18 cellular contexts compared by ENCODE assay signal in the genomic region with DNA sequence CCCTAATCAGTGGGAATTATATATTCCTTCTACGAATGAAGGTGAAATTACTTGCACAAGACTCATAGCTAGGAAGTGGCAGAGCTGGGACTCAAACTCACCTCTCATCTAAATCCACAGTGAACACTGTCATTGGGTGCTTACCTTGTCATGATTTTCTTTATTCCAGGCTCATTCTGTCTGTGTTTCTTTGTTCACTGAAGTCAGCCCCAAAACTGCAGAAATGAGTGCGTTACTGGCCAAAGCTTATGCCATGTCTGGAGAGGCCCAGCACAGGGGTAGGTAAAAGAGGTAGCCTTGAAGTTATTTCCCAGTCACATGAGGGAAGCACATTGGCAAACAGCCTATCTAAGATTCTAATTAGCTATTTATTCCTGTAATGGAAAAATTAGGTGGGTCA. TPM values are rescaled to one million over a fixed set of nuclear protein-coding genes. Genes with fewer than 3 reads are reported as not detected.
"Had no signal": no experiment of that assay in that cellular context is flagged by ENCODE, and none has a peak within 500 bp of the region (broad histone marks: within the 10 kb centered on the region; RNA-seq: fewer than 3 reads in every experiment).

No MANE protein-coding gene starts in this region.

- H3K9me3 Mint-ChIP-seq: dendritic cell treated with granulocyte-macrophage colony-stimulating factor and Interleukin-4, amounts not matched to agents 40 ng/mL and 50 ng/mL, for 4 days; natural killer cell; stimulated activated memory B cell treated with anti-CD40 and anti-IgM and Interleukin-4, amounts not matched to agents 10 μg/mL and 1 μg/mL and 100 μg/mL, for 72 hours; stimulated activated naive CD8-positive, alpha-beta T cell treated with anti-CD3 and anti-CD28 coated beads, Interleukin-15, Interleukin-2, amounts not matched to agents 100 ng/mL and 50 ng/mL, for 24 hours; type B pancreatic cell had no signal

- H3K4me1 Mint-ChIP-seq: natural killer cell; stimulated activated memory B cell treated with anti-CD40 and anti-IgM and Interleukin-4, amounts not matched to agents 10 μg/mL and 1 μg/mL and 100 μg/mL, for 72 hours had no signal

- H3K36me3 ChIP-seq: neural progenitor cell, ovary, spleen had no signal

- H3K9ac ChIP-seq: neural progenitor cell had no signal

- H3K27ac ChIP-seq: foreskin keratinocyte, neural progenitor cell, ovary, psoas muscle, spleen had no signal

- H3K27me3 ChIP-seq: foreskin keratinocyte, neural progenitor cell, ovary, spleen had no signal

- H3K4me3 Mint-ChIP-seq: dendritic cell treated with granulocyte-macrophage colony-stimulating factor and Interleukin-4, amounts not matched to agents 40 ng/mL and 50 ng/mL, for 4 days; natural killer cell; neural progenitor cell; stimulated activated memory B cell treated with anti-CD40 and anti-IgM and Interleukin-4, amounts not matched to agents 10 μg/mL and 1 μg/mL and 100 μg/mL, for 72 hours; stimulated activated naive CD8-positive, alpha-beta T cell treated with anti-CD3 and anti-CD28 coated beads, Interleukin-15, Interleukin-2, amounts not matched to agents 100 ng/mL and 50 ng/mL, for 24 hours; type B pancreatic cell had no signal

- H3K4me3 ChIP-seq: neural progenitor cell, ovary, psoas muscle, spleen had no signal

- H3K27me3 Mint-ChIP-seq: dendritic cell treated with granulocyte-macrophage colony-stimulating factor and Interleukin-4, amounts not matched to agents 40 ng/mL and 50 ng/mL, for 4 days; stimulated activated memory B cell treated with anti-CD40 and anti-IgM and Interleukin-4, amounts not matched to agents 10 μg/mL and 1 μg/mL and 100 μg/mL, for 72 hours; stimulated activated naive CD8-positive, alpha-beta T cell treated with anti-CD3 and anti-CD28 coated beads, Interleukin-15, Interleukin-2, amounts not matched to agents 100 ng/mL and 50 ng/mL, for 24 hours; type B pancreatic cell had no signal

- DNase-seq: foreskin keratinocyte; natural killer cell; ovary; psoas muscle; spleen; stimulated activated CD4-positive, alpha-beta T cell treated with anti-CD3 and anti-CD28 coated beads, Interleukin-15, amount 100 ng/mL, for 24 hours; stimulated activated CD4-positive, alpha-beta T cell treated with anti-CD3 and anti-CD28 coated beads, Interleukin-1b, Interleukin-23, amount 100 ng/mL, for 48 hours; stimulated activated CD4-positive, alpha-beta T cell treated with anti-CD3 and anti-CD28 coated beads, Interleukin-4, amount 100 ng/mL, for 24 hours had no signal

- H3K27ac Mint-ChIP-seq: dendritic cell treated with granulocyte-macrophage colony-stimulating factor and Interleukin-4, amounts not matched to agents 40 ng/mL and 50 ng/mL, for 4 days; natural killer cell; neural progenitor cell; stimulated activated memory B cell treated with anti-CD40 and anti-IgM and Interleukin-4, amounts not matched to agents 10 μg/mL and 1 μg/mL and 100 μg/mL, for 72 hours; stimulated activated naive CD8-positive, alpha-beta T cell treated with anti-CD3 and anti-CD28 coated beads, Interleukin-15, Interleukin-2, amounts not matched to agents 100 ng/mL and 50 ng/mL, for 24 hours; type B pancreatic cell had no signal

- H3K4me2 ChIP-seq: neural progenitor cell had no signal

- H3K4me1 ChIP-seq: foreskin keratinocyte, neural progenitor cell, psoas muscle had no signal

- H3K9me3 ChIP-seq: ovary, psoas muscle, spleen had no signal

- H2AFZ ChIP-seq: neural progenitor cell had no signal

- H3K36me3 Mint-ChIP-seq: natural killer cell; stimulated activated memory B cell treated with anti-CD40 and anti-IgM and Interleukin-4, amounts not matched to agents 10 μg/mL and 1 μg/mL and 100 μg/mL, for 72 hours had no signal

RNA-seq across cellular contexts. Expression of gene TTC23L, which starts 29.8 kb away (rescaled TPM):
- total RNA-seq: epithelial cell of proximal tubule, lung microvascular endothelial cell, mesenteric fat pad, myocyte, psoas muscle, skeletal muscle tissue had no signal
- polyA plus RNA-seq: foreskin keratinocyte had no signal
